ENCODE assay signal across 9 cellular contexts in genomic region chr3:46990573-46991374, GRCh38. TPM values are rescaled to one million over a fixed set of nuclear protein-coding genes. Genes with fewer than 3 reads are reported as not detected.
DNase-seq lines count a peak whose midpoint lies in the region; ATAC-seq and TF ChIP-seq lines count a peak whose summit lies in the region.
"Had no signal": no experiment of that assay in that cellular context is flagged by ENCODE, and none has a peak within 500 bp of the region (broad histone marks: within the 10 kb centered on the region; RNA-seq: fewer than 3 reads in every experiment).

No MANE protein-coding gene starts in this region.

- no peaks in the 10 kb centered on the region for H3K9me3 Mint-ChIP-seq in activated naive CD4-positive, alpha-beta T cell treated with anti-CD3 and anti-CD28 coated beads, Interleukin-2, amount 50 U/mL, for 24 hours
- no peaks in the 10 kb centered on the region for H3K9me3 Mint-ChIP-seq in chondrocyte (ENCODE audit: low read depth)

- no peaks in the 10 kb centered on the region for H3K36me3 ChIP-seq in transverse colon

- no peaks in the 10 kb centered on the region for H3K27me3 Mint-ChIP-seq in activated naive CD4-positive, alpha-beta T cell treated with anti-CD3 and anti-CD28 coated beads, Interleukin-2, amount 50 U/mL, for 24 hours
- H3K27me3 Mint-ChIP-seq in chondrocyte (ENCODE audit: low read depth) = no peaks in the 10 kb centered on the region

- peaks cover 49% of the 10 kb centered on the region for H3K4me1 Mint-ChIP-seq in activated naive CD4-positive, alpha-beta T cell treated with anti-CD3 and anti-CD28 coated beads, Interleukin-2, amount 50 U/mL, for 24 hours
- no peaks in the 10 kb centered on the region for H3K4me1 Mint-ChIP-seq in chondrocyte (ENCODE audit: low read depth)

- H3K4me1 ChIP-seq in transverse colon = peaks cover 7 to 24% (median 21%) of the 10 kb centered on the region in 4 donors

- no peak for DNase-seq in activated naive CD4-positive, alpha-beta T cell (lab: John Stamatoyannopoulos, UW)
- DNase-seq in dermis blood vessel endothelial cell = peak; percentile 23
- peak; percentile 41 for DNase-seq in transverse colon
- DNase-seq in NCI-H345 treated with DMSO at 0.1 percent for 48 hours (lab: John Stamatoyannopoulos, UW; ENCODE audit: unreplicated experiment) = no peak
- no peak for DNase-seq in glomerular visceral epithelial cell (ENCODE audit: extremely low spot score)
- no peak for DNase-seq in chondrocyte (ENCODE audit: low spot score)

- 71 to 77% methylated on average over 1 to 11 of the region's 11 CpGs for WGBS in transverse colon (ENCODE audit: low coverage in 1 of 2), 2 donors

- peak; percentile 35 for ATAC-seq in HG03108 (IDR thresholded peaks at IDR 0.05; ENCODE audit: unreplicated experiment)

- no peaks in the 10 kb centered on the region for H3K27me3 ChIP-seq in transverse colon

- peaks cover 3% of the 10 kb centered on the region for H3K36me3 Mint-ChIP-seq in activated naive CD4-positive, alpha-beta T cell treated with anti-CD3 and anti-CD28 coated beads, Interleukin-2, amount 50 U/mL, for 24 hours
- peaks cover 5% of the 10 kb centered on the region for H3K36me3 Mint-ChIP-seq in chondrocyte (ENCODE audit: low read depth)

- TF ChIP-seq EP300 in transverse colon (IDR thresholded peaks at IDR 0.05; ENCODE audit: low read depth) = no peak

- in situ Hi-C loops in transverse colon (cut with MboI; ENCODE audit: low pct_ligation_motif_present in 1 of 4, low pct_unique_long_range_greater_than_20kb in 1 of 4, low sequenced_read_pairs in 3 of 4) = loop anchor here in 1 of 4 donors (10.0 kb wide), 1 partner anchor 66 kb away; no protein-coding TSS in a partner anchor

- no peak overlapping the region for H3K27ac ChIP-seq in transverse colon
- H3K27ac ChIP-seq: thoracic aorta had no signal

- TF ChIP-seq CTCF in transverse colon (IDR thresholded peaks at IDR 0.05) (no peak), chondrocyte (IDR thresholded peaks at IDR 0.05) (no peak)

- H3K4me3 Mint-ChIP-seq in activated naive CD4-positive, alpha-beta T cell treated with anti-CD3 and anti-CD28 coated beads, Interleukin-2, amount 50 U/mL, for 24 hours = no peak overlapping the region
- no peak overlapping the region for H3K4me3 Mint-ChIP-seq in chondrocyte (ENCODE audit: unreplicated experiment)

- intact Hi-C loops in transverse colon (cut with DNase I; ENCODE audit: low total_unique reads) = no loop called here

- TF ChIP-seq POLR2A in transverse colon (IDR thresholded peaks at IDR 0.05) = no peak

- H3K9me3 ChIP-seq in transverse colon = no peaks in the 10 kb centered on the region
- H3K9me3 ChIP-seq: thoracic aorta had no signal

- H3K27ac Mint-ChIP-seq in activated naive CD4-positive, alpha-beta T cell treated with anti-CD3 and anti-CD28 coated beads, Interleukin-2, amount 50 U/mL, for 24 hours = peak overlapping the region; percentile 59
- no peak overlapping the region for H3K27ac Mint-ChIP-seq in chondrocyte (ENCODE audit: unreplicated experiment)

- H3K4me3 ChIP-seq in transverse colon = no peak overlapping the region
- H3K4me3 ChIP-seq: thoracic aorta had no signal

RNA-seq across cellular contexts. Expression of gene NBEAL2, which starts 11.3 kb away (rescaled TPM):
- total RNA-seq in dermis blood vessel endothelial cell = 30.6 and 52.2 TPM in 2 replicates
- total RNA-seq in transverse colon = 100 to 1,000 TPM in 2 of 4 donors, 10 to 100 TPM in 2; 81.1 to 163 (median 122) TPM
- total RNA-seq in chondrocyte = 15.9 to 18.1 TPM (median 16.5 TPM) in 3 replicates

RNA-seq across cellular contexts. Expression of gene CCDC12, which starts 14.2 kb away (rescaled TPM):
- total RNA-seq in dermis blood vessel endothelial cell (22.7 and 44.6 TPM in 2 replicates), transverse colon (10 to 100 TPM; 50.1 to 72.9 (median 53.0) TPM), chondrocyte (21.8 to 23.3 TPM (median 22.3 TPM) in 3 replicates)

Comparison
In these comparisons a context has a peak if more than half of its experiments do, and no peak if none do; other contexts are left out.
1. DNase-seq: peak in dermis blood vessel endothelial cell (single experiment) and transverse colon (single experiment); none in activated naive CD4-positive, alpha-beta T cell (0 of 4), NCI-H345 treated with DMSO at 0.1 percent for 48 hours (single experiment), glomerular visceral epithelial cell (single experiment) and chondrocyte (single experiment).